In genomic region chr16:68328151-68328859, GRCh38 we compare ENCODE assay signal across 1 cellular context.
TF ChIP-seq lines count a peak whose summit lies in the region.

No MANE protein-coding gene starts in this region.

TF ChIP-seq in HepG2, 621 proteins besides CTCF, POLR2A, EP300 and RAD21 (continued from another document and continues in another):
- no peak for TF ChIP-seq CENPBD1 (CRISPR knock-in tag; IDR thresholded peaks at IDR 0.05; ENCODE audit: borderline replicate concordance, low read depth)
- no peak for TF ChIP-seq IRF1 (CRISPR knock-in tag; IDR thresholded peaks at IDR 0.05; ENCODE audit: low read depth)
- no peak for TF ChIP-seq TIGD3 (CRISPR knock-in tag; IDR thresholded peaks at IDR 0.05; ENCODE audit: borderline replicate concordance)
- no peak for TF ChIP-seq ZNF460 (CRISPR knock-in tag; IDR thresholded peaks at IDR 0.05; ENCODE audit: borderline replicate concordance)
- no peak for TF ChIP-seq ZNF557 (CRISPR knock-in tag; IDR thresholded peaks at IDR 0.05)
- no peak for TF ChIP-seq LRRFIP1 (CRISPR knock-in tag; conservative IDR thresholded peaks at IDR 0.05)
- TF ChIP-seq EED (CRISPR knock-in tag; IDR thresholded peaks at IDR 0.05): no peak
- no peak for TF ChIP-seq SNAPC4 (CRISPR knock-in tag; IDR thresholded peaks at IDR 0.05)
- no peak for TF ChIP-seq ZNF549 (CRISPR knock-in tag; IDR thresholded peaks at IDR 0.05)
- TF ChIP-seq ZSCAN20 (CRISPR knock-in tag; IDR thresholded peaks at IDR 0.05; ENCODE audit: borderline replicate concordance): no peak
- no peak for TF ChIP-seq PLRG1 (conservative IDR thresholded peaks at IDR 0.05)
- TF ChIP-seq ZFX (CRISPR knock-in tag; IDR thresholded peaks at IDR 0.05; ENCODE audit: low read depth): peak; percentile 26; the same call in 1 of the 2 replicates
- TF ChIP-seq ZNF598 (CRISPR knock-in tag; IDR thresholded peaks at IDR 0.05; ENCODE audit: borderline replicate concordance): no peak
- no peak for TF ChIP-seq NFATC3 (CRISPR knock-in tag; IDR thresholded peaks at IDR 0.05)
- no peak for TF ChIP-seq ZNF710 (CRISPR knock-in tag; IDR thresholded peaks at IDR 0.05; ENCODE audit: borderline replicate concordance)
- TF ChIP-seq ZNF720 (CRISPR knock-in tag; IDR thresholded peaks at IDR 0.05): no peak
- TF ChIP-seq CCDC6 (CRISPR knock-in tag; IDR thresholded peaks at IDR 0.05): 0 out of 2 replicates have a peak, but pooled peaks have one; percentile 74
- no peak for TF ChIP-seq CHD4 (IDR thresholded peaks at IDR 0.05; ENCODE audit: borderline replicate concordance, low read length)
- TF ChIP-seq ZNF790 (CRISPR knock-in tag; IDR thresholded peaks at IDR 0.05; ENCODE audit: borderline replicate concordance): no peak
- no peak for TF ChIP-seq ZNF512B (CRISPR knock-in tag; IDR thresholded peaks at IDR 0.05; ENCODE audit: borderline replicate concordance)
- TF ChIP-seq RORA (CRISPR knock-in tag; IDR thresholded peaks at IDR 0.05): no peak
- TF ChIP-seq ZNF142 (CRISPR knock-in tag; IDR thresholded peaks at IDR 0.05): no peak
- TF ChIP-seq ZNF276 (CRISPR knock-in tag; IDR thresholded peaks at IDR 0.05; ENCODE audit: low read depth): peak; percentile 31; the same call in 1 of the 2 replicates
- TF ChIP-seq ZNF605 (CRISPR knock-in tag; IDR thresholded peaks at IDR 0.05): no peak
- TF ChIP-seq SPEN (CRISPR knock-in tag; IDR thresholded peaks at IDR 0.05; ENCODE audit: low read depth): no peak
- TF ChIP-seq ZNF780A (CRISPR knock-in tag; IDR thresholded peaks at IDR 0.05): 0 out of 2 replicates have a peak, but pooled peaks have one; percentile 63
- no peak for TF ChIP-seq IKZF4 (CRISPR knock-in tag; IDR thresholded peaks at IDR 0.05; ENCODE audit: borderline replicate concordance, low read depth, not compliant biosample characterization)
- TF ChIP-seq NFRKB (IDR thresholded peaks at IDR 0.05): no peak
- no peak for TF ChIP-seq ZNF607 (CRISPR knock-in tag; IDR thresholded peaks at IDR 0.05; ENCODE audit: borderline replicate concordance)
- TF ChIP-seq ZMYM3 (CRISPR knock-in tag; IDR thresholded peaks at IDR 0.05): no peak
- TF ChIP-seq MTF1 (CRISPR knock-in tag; IDR thresholded peaks at IDR 0.05): no peak
- no peak for TF ChIP-seq ZBTB21 (CRISPR knock-in tag; IDR thresholded peaks at IDR 0.05)
- TF ChIP-seq ZFP37 (CRISPR knock-in tag; IDR thresholded peaks at IDR 0.05; ENCODE audit: borderline replicate concordance): no peak
- TF ChIP-seq POLR2G (IDR thresholded peaks at IDR 0.05; ENCODE audit: low read depth, low read length): no peak
- TF ChIP-seq CHD2 (IDR thresholded peaks at IDR 0.05; ENCODE audit: low read depth, low read length): no peak
- no peak for TF ChIP-seq RARG (CRISPR knock-in tag; IDR thresholded peaks at IDR 0.05; ENCODE audit: low read depth)
